In genomic region chr18:36187138-36187825, GRCh38 we compare ENCODE assay signal across 8 cellular contexts. TPM values are rescaled to one million over a fixed set of nuclear protein-coding genes. Genes with fewer than 3 reads are reported as not detected.
A peak's percentile ranks its signal among the peaks of the same experiment; 100 is the strongest.
DNase-seq lines count a peak whose midpoint lies in the region; ATAC-seq, FAIRE-seq and TF ChIP-seq lines count a peak whose summit lies in the region.

TSS of gene MOCOS (plus strand) at chr18:36187497. CDS start at chr18:36187540, 43 bp downstream.

- H3K4me1 ChIP-seq in A549 (peaks cover 11% of the 10 kb centered on the region; the same call in 2 of the 3 replicates), heart left ventricle (peaks cover 0 to 24% (median 3%) of the 10 kb centered on the region in 12 donors)

- peak; percentile 61 for TF ChIP-seq POLR2A in A549 (IDR thresholded peaks at IDR 0.05; ENCODE audit: low read length)
- TF ChIP-seq POLR2A in heart left ventricle (IDR thresholded peaks at IDR 0.05): no peak

- CTCF ChIA-PET in A549 (lab: Yijun Ruan, JAX): interaction anchor here (1.0 kb wide), 1 partner anchor 119 kb away, joined by 3 read pairs; no protein-coding TSS in a partner anchor

- H3K4me3 ChIP-seq in A549 (peak within 1 kb of the TSS; percentile 65), heart left ventricle (peak within 1 kb of the TSS; percentile 41 to 96 (median 68))

- no peak for TF ChIP-seq CTCF in A549 (IDR thresholded peaks at IDR 0.05)
- no peak for TF ChIP-seq CTCF in heart left ventricle (IDR thresholded peaks at IDR 0.05)

- no peak for TF ChIP-seq RAD21 in A549 (conservative IDR thresholded peaks at IDR 0.05 in 1 of 2, IDR thresholded peaks at IDR 0.05 in 1 of 2)

- H3K27me3 Mint-ChIP-seq in activated naive CD8-positive, alpha-beta T cell treated with anti-CD3 and anti-CD28 coated beads, Interleukin-2, amount 10 ng/mL, durations not matched to agents 7 days and 5 days: peaks cover 18% of the 10 kb centered on the region

- TF ChIP-seq EP300 in A549 (IDR thresholded peaks at IDR 0.05): no peak

- H3K9me3 ChIP-seq in A549 (no peaks in the 10 kb centered on the region), heart left ventricle (no peaks in the 10 kb centered on the region)

- intact Hi-C loops in heart left ventricle (cut with DNase I): loop anchor here in 7 of 10 donors (5.0 to 10.0 kb wide), 7 partner anchors 52 to 388 kb away; no protein-coding TSS in a partner anchor
- intact Hi-C loops in posterior vena cava (cut with DNase I): loop anchor here (5.0 to 10.0 kb wide), 2 partner anchors 98 to 320 kb away; no protein-coding TSS in a partner anchor

- H3K4me3 Mint-ChIP-seq in activated naive CD8-positive, alpha-beta T cell treated with anti-CD3 and anti-CD28 coated beads, Interleukin-2, amount 10 ng/mL, durations not matched to agents 7 days and 5 days: peak within 1 kb of the TSS; percentile 79

- H3K27ac ChIP-seq in A549 (peak within 1 kb of the TSS; percentile 89 to 95), heart left ventricle (peak within 1 kb of the TSS in 3 of 12 donors; percentile 36 to 51 (median 46))

- FAIRE-seq in A549 (lab: Jason Lieb, UNC): no peak

- H3K4me2 ChIP-seq in A549: peak within 1 kb of the TSS; percentile 89

- POLR2A ChIA-PET in A549 (lab: Yijun Ruan, JAX): interaction anchor here (1.3 kb wide), 1 partner anchor 58 kb away, joined by 3 read pairs; the partner anchor contains the start of gene SLC39A6
- POLR2A ChIA-PET in activated naive CD8-positive, alpha-beta T cell treated with anti-CD3 and anti-CD28 coated beads, Interleukin-2, amount 10 ng/mL, durations not matched to agents 7 days and 5 days (lab: Charles Lee): interaction anchor here (0.6 to 1.4 kb wide), 3 partner anchors 9 to 58 kb away, joined by 3 to 7 read pairs (median 3); partner anchors contain the start of genes ELP2 and SLC39A6

- H3K27me3 ChIP-seq in heart left ventricle: peaks cover 0 to 12% (median 0%) of the 10 kb centered on the region in 9 donors

- H3K27ac Mint-ChIP-seq in activated naive CD8-positive, alpha-beta T cell treated with anti-CD3 and anti-CD28 coated beads, Interleukin-2, amount 10 ng/mL, durations not matched to agents 7 days and 5 days: no peak within 1 kb of the TSS

- 1% methylated on average over 21 of the region's 71 CpGs for WGBS in A549 (ENCODE audit: missing lambda C conversion rate)
- WGBS in heart left ventricle, 4 donors: 0 to 2% (median 0%) methylated on average over 30 to 71 of the region's 71 CpGs

- H3K36me3 Mint-ChIP-seq in activated naive CD8-positive, alpha-beta T cell treated with anti-CD3 and anti-CD28 coated beads, Interleukin-2, amount 10 ng/mL, durations not matched to agents 7 days and 5 days: no peaks in the 10 kb centered on the region

- ATAC-seq in A549: peak; percentile 92 to 97
- peak; percentile 73 for ATAC-seq in GM18858 (IDR thresholded peaks at IDR 0.05; ENCODE audit: unreplicated experiment)
- peak; percentile 81 for ATAC-seq in HG03066 (IDR thresholded peaks at IDR 0.05; ENCODE audit: low read depth, unreplicated experiment)
- peak; percentile 80 for ATAC-seq in activated naive CD8-positive, alpha-beta T cell treated with anti-CD3 and anti-CD28 coated beads, Interleukin-2, amount 10 ng/mL, durations not matched to agents 7 days and 5 days (ENCODE audit: low read depth)
- peak; percentile 75 to 97 (median 92) for ATAC-seq in heart left ventricle

- no peaks in the 10 kb centered on the region for H3K36me3 ChIP-seq in heart left ventricle

- no peaks in the 10 kb centered on the region for H3K9me3 Mint-ChIP-seq in activated naive CD8-positive, alpha-beta T cell treated with anti-CD3 and anti-CD28 coated beads, Interleukin-2, amount 10 ng/mL, durations not matched to agents 7 days and 5 days

- DNase-seq in A549 (ENCODE audit: low read depth in 1 of 2, low spot score in 1 of 2): peak; percentile 53 to 63
- DNase-seq in RPMI7951 (ENCODE audit: low read depth): peak; percentile 66
- peak; percentile 70 for DNase-seq in activated naive CD8-positive, alpha-beta T cell treated with anti-CD3 and anti-CD28 coated beads, Interleukin-2, amount 10 ng/mL, durations not matched to agents 7 days and 5 days
- peak; percentile 79 to 87 (median 81) for DNase-seq in heart left ventricle
- DNase-seq in posterior vena cava (ENCODE audit: low spot score): peak; percentile 89
- no peak for DNase-seq in NCI-H1436 treated with DMSO at 0.1 percent for 48 hours (lab: John Stamatoyannopoulos, UW)

- peaks cover 5% of the 10 kb centered on the region for H3K4me1 Mint-ChIP-seq in activated naive CD8-positive, alpha-beta T cell treated with anti-CD3 and anti-CD28 coated beads, Interleukin-2, amount 10 ng/mL, durations not matched to agents 7 days and 5 days

TF ChIP-seq in A549, 52 proteins besides CTCF, POLR2A, EP300 and RAD21:
- TF ChIP-seq PHF8 (IDR thresholded peaks at IDR 0.05; ENCODE audit: borderline replicate concordance, low read depth) (peak; percentile 61; the same call in 1 of the 2 replicates), HDAC2 (IDR thresholded peaks at IDR 0.05) (no peak), HEYL (CRISPR knock-in tag; IDR thresholded peaks at IDR 0.05) (no peak), FOXS1 (CRISPR knock-in tag; IDR thresholded peaks at IDR 0.05) (no peak), BHLHE40 (IDR thresholded peaks at IDR 0.05; ENCODE audit: low read depth, low read length) (no peak), KDM1A (IDR thresholded peaks at IDR 0.05; ENCODE audit: low read depth) (no peak), JUN (IDR thresholded peaks at IDR 0.05) (peak in 1 of 2 experiments; percentile 67; a peak in 2 of 5 replicates), KDM5A (IDR thresholded peaks at IDR 0.05) (no peak), CHD2 (IDR thresholded peaks at IDR 0.05; ENCODE audit: low read length, partially characterized antibody) (no peak), TP53 (CRISPR knock-in tag; IDR thresholded peaks at IDR 0.05) (no peak)
- TF ChIP-seq, protein P1, sequence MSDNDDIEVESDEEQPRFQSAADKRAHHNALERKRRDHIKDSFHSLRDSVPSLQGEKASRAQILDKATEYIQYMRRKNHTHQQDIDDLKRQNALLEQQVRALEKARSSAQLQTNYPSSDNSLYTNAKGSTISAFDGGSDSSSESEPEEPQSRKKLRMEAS (IDR thresholded peaks at IDR 0.05): peak; percentile 45

RNA-seq across cellular contexts. Expression of gene MOCOS, which starts in this region (rescaled TPM):
- polyA plus RNA-seq in A549 (2011; rRNA removed) (7.1 and 8.1 TPM in 2 replicates), A549 (2017; fragmentation: RNase III; extraction: RNeasy Plus Mini Kit Qiagen cat#74134 plus additional on column Dnase treatment) (2.7 to 3.3 TPM (median 3.2 TPM) in 3 replicates), heart left ventricle (under 1 TPM; 0.27 to 0.37 TPM)
- polyA plus RNA-seq in A549 (2012; cell fraction: cytosol; rRNA removed): 1.9 and 2.6 TPM in 2 replicates
- polyA plus RNA-seq in A549 (2012; cell fraction: nucleus; rRNA removed): 2.6 and 3.0 TPM in 2 replicates
- 13.2 and 14.1 TPM in 2 replicates for polyA minus RNA-seq in A549 (2011; rRNA and poly(A)+ RNA removed)
- 4.9 and 5.1 TPM in 2 replicates for total RNA-seq in RPMI7951 (2014; rRNA removed; shearing (Covaris generic))
- under 1 TPM; 0.19 to 0.23 TPM for total RNA-seq in activated naive CD8-positive, alpha-beta T cell treated with anti-CD3 and anti-CD28 coated beads, Interleukin-2, amount 10 ng/mL, durations not matched to agents 7 days and 5 days
- total RNA-seq in heart left ventricle (1 to 10 TPM in 1 of 9 donors, under 1 TPM in 8; 0.07 to 1.0 (median 0.25) TPM), posterior vena cava (1 to 10 TPM; 1.2 to 1.3 TPM)

Comparison
In these comparisons a context has a peak if more than half of its experiments do, and no peak if none do; other contexts are left out.
1. Peak in DNase-seq and ATAC-seq in activated naive CD8-positive, alpha-beta T cell treated with anti-CD3 and anti-CD28 coated beads, Interleukin-2, amount 10 ng/mL, durations not matched to agents 7 days and 5 days; RNA of the gene not detected or under 1 TPM.